In genomic region chr6:11036977-11037430, GRCh38 we compare ENCODE assay signal across 2 cellular contexts.
TF ChIP-seq lines count a peak whose summit lies in the region.

No MANE protein-coding gene starts in this region.

TF ChIP-seq in HEK293, 187 proteins besides CTCF, POLR2A, EP300 and RAD21:
- TF ChIP-seq ZNF202 (tag by site-specific recombination; IDR thresholded peaks at IDR 0.05; ENCODE audit: borderline replicate concordance) = peak; percentile 100
- TF ChIP-seq ZNF596 (tag by site-specific recombination; IDR thresholded peaks at IDR 0.05) = peak; percentile 92; the same call in 1 of the 2 replicates
- TF ChIP-seq PRDM1 (tag by site-specific recombination; IDR thresholded peaks at IDR 0.05) = peak; percentile 90
- no peak for TF ChIP-seq ZNF48 (tag by site-specific recombination; IDR thresholded peaks at IDR 0.05)
- TF ChIP-seq, protein P1, sequence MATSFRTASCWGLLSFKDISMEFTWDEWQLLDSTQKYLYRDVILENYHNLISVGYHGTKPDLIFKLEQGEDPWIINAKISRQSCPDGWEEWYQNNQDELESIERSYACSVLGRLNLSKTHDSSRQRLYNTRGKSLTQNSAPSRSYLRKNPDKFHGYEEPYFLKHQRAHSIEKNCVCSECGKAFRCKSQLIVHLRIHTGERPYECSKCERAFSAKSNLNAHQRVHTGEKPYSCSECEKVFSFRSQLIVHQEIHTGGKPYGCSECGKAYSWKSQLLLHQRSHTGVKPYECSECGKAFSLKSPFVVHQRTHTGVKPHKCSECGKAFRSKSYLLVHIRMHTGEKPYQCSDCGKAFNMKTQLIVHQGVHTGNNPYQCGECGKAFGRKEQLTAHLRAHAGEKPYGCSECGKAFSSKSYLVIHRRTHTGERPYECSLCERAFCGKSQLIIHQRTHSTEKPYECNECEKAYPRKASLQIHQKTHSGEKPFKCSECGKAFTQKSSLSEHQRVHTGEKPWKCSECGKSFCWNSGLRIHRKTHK (tag by site-specific recombination; IDR thresholded peaks at IDR 0.05) = no peak; the same call in 1 of the 2 replicates
- TF ChIP-seq, protein P2, sequence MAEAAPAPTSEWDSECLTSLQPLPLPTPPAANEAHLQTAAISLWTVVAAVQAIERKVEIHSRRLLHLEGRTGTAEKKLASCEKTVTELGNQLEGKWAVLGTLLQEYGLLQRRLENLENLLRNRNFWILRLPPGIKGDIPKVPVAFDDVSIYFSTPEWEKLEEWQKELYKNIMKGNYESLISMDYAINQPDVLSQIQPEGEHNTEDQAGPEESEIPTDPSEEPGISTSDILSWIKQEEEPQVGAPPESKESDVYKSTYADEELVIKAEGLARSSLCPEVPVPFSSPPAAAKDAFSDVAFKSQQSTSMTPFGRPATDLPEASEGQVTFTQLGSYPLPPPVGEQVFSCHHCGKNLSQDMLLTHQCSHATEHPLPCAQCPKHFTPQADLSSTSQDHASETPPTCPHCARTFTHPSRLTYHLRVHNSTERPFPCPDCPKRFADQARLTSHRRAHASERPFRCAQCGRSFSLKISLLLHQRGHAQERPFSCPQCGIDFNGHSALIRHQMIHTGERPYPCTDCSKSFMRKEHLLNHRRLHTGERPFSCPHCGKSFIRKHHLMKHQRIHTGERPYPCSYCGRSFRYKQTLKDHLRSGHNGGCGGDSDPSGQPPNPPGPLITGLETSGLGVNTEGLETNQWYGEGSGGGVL (tag by site-specific recombination; IDR thresholded peaks at IDR 0.05) = peak; percentile 49
- TF ChIP-seq ZNF19 (tag by site-specific recombination; IDR thresholded peaks at IDR 0.05; ENCODE audit: low read depth) = no peak
- TF ChIP-seq TCF7L2 (IDR thresholded peaks at IDR 0.05; ENCODE audit: borderline replicate concordance, low read depth, low read length) = no peak
- TF ChIP-seq ZNF704 (tag by site-specific recombination; IDR thresholded peaks at IDR 0.05) = no peak
- peak; percentile 73 for TF ChIP-seq ZNF366 (tag by site-specific recombination; conservative IDR thresholded peaks at IDR 0.05)

TF ChIP-seq in K562, 482 proteins besides CTCF, POLR2A, EP300 and RAD21:
- 0 out of 2 replicates have a peak, but pooled peaks have one; percentile 46 for TF ChIP-seq ELF4 (CRISPR knock-in tag; IDR thresholded peaks at IDR 0.05)
- no peak for TF ChIP-seq NR3C1 (CRISPR knock-in tag; IDR thresholded peaks at IDR 0.05)
- TF ChIP-seq, protein P3, sequence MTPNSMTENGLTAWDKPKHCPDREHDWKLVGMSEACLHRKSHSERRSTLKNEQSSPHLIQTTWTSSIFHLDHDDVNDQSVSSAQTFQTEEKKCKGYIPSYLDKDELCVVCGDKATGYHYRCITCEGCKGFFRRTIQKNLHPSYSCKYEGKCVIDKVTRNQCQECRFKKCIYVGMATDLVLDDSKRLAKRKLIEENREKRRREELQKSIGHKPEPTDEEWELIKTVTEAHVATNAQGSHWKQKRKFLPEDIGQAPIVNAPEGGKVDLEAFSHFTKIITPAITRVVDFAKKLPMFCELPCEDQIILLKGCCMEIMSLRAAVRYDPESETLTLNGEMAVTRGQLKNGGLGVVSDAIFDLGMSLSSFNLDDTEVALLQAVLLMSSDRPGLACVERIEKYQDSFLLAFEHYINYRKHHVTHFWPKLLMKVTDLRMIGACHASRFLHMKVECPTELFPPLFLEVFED (CRISPR knock-in tag; conservative IDR thresholded peaks at IDR 0.05) = 0 out of 2 replicates have a peak, but pooled peaks have one; percentile 16
- TF ChIP-seq, protein P4, sequence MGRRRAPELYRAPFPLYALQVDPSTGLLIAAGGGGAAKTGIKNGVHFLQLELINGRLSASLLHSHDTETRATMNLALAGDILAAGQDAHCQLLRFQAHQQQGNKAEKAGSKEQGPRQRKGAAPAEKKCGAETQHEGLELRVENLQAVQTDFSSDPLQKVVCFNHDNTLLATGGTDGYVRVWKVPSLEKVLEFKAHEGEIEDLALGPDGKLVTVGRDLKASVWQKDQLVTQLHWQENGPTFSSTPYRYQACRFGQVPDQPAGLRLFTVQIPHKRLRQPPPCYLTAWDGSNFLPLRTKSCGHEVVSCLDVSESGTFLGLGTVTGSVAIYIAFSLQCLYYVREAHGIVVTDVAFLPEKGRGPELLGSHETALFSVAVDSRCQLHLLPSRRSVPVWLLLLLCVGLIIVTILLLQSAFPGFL (CRISPR knock-in tag; IDR thresholded peaks at IDR 0.05) = no peak
- peak; percentile 28; the same call in 1 of the 2 replicates for TF ChIP-seq ZNF316 (IDR thresholded peaks at IDR 0.05)
- TF ChIP-seq, protein P5, sequence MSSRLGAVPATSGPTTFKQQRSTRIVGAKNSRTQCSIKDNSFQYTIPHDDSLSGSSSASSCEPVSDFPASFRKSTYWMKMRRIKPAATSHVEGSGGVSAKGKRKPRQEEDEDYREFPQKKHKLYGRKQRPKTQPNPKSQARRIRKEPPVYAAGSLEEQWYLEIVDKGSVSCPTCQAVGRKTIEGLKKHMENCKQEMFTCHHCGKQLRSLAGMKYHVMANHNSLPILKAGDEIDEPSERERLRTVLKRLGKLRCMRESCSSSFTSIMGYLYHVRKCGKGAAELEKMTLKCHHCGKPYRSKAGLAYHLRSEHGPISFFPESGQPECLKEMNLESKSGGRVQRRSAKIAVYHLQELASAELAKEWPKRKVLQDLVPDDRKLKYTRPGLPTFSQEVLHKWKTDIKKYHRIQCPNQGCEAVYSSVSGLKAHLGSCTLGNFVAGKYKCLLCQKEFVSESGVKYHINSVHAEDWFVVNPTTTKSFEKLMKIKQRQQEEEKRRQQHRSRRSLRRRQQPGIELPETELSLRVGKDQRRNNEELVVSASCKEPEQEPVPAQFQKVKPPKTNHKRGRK (tag; IDR thresholded peaks at IDR 0.05) = peak; percentile 71
- TF ChIP-seq, protein P6, sequence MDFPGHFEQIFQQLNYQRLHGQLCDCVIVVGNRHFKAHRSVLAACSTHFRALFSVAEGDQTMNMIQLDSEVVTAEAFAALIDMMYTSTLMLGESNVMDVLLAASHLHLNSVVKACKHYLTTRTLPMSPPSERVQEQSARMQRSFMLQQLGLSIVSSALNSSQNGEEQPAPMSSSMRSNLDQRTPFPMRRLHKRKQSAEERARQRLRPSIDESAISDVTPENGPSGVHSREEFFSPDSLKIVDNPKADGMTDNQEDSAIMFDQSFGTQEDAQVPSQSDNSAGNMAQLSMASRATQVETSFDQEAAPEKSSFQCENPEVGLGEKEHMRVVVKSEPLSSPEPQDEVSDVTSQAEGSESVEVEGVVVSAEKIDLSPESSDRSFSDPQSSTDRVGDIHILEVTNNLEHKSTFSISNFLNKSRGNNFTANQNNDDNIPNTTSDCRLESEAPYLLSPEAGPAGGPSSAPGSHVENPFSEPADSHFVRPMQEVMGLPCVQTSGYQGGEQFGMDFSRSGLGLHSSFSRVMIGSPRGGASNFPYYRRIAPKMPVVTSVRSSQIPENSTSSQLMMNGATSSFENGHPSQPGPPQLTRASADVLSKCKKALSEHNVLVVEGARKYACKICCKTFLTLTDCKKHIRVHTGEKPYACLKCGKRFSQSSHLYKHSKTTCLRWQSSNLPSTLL (IDR thresholded peaks at IDR 0.05) = no peak
- peak; percentile 34; the same call in 1 of the 2 replicates for TF ChIP-seq MCM3 (IDR thresholded peaks at IDR 0.05)
- no peak for TF ChIP-seq ASH1L (IDR thresholded peaks at IDR 0.05; ENCODE audit: borderline replicate concordance, low read depth, partially characterized antibody)
- TF ChIP-seq CEBPG (CRISPR knock-in tag; IDR thresholded peaks at IDR 0.05) = no peak
- no peak for TF ChIP-seq CEBPG (tag; conservative IDR thresholded peaks at IDR 0.05 in 1 of 2, IDR thresholded peaks at IDR 0.05 in 1 of 2)
- TF ChIP-seq OTX1 (CRISPR knock-in tag; IDR thresholded peaks at IDR 0.05) = 0 out of 2 replicates have a peak, but pooled peaks have one; percentile 55
- TF ChIP-seq EHMT2 (IDR thresholded peaks at IDR 0.05) = 0 out of 2 replicates have a peak, but pooled peaks have one; percentile 16
- TF ChIP-seq FOXO4 (CRISPR knock-in tag; IDR thresholded peaks at IDR 0.05) = no peak
